8 cellular contexts compared by ENCODE assay signal in genomic region chr12:126874427-126875026, GRCh38.
A peak's percentile ranks its signal among the peaks of the same experiment; 100 is the strongest.
DNase-seq lines count a peak whose midpoint lies in the region; ATAC-seq and TF ChIP-seq lines count a peak whose summit lies in the region.

No MANE protein-coding gene starts in this region.

- TF ChIP-seq CTCF in LNCaP clone FGC (IDR thresholded peaks at IDR 0.05; ENCODE audit: control insufficient read depth, extremely low read depth, insufficient read depth) (peak; percentile 97), adrenal gland (IDR thresholded peaks at IDR 0.05) (peak; percentile 52 to 83 (median 73))

- ATAC-seq in GM21526 (IDR thresholded peaks at IDR 0.05; ENCODE audit: low FRiP score, unreplicated experiment), result peak; percentile 82

- no peaks in the 10 kb centered on the region for H3K36me3 ChIP-seq in adrenal gland (replicated peaks in 1 of 2)

- no peak for TF ChIP-seq POLR2A in adrenal gland (IDR thresholded peaks at IDR 0.05)

- intact Hi-C loops in adrenal gland (cut with DNase I), result loop anchor here in 1 of 2 donors (5.0 kb wide), 1 partner anchor 1692 kb away; no protein-coding TSS in a partner anchor

- no peaks in the 10 kb centered on the region for H3K9me3 ChIP-seq in adrenal gland (replicated peaks in 1 of 3)

- no peak overlapping the region for H3K27ac ChIP-seq in adrenal gland

- H3K27me3 ChIP-seq in adrenal gland, result no peaks in the 10 kb centered on the region

- H3K4me1 ChIP-seq in adrenal gland (replicated peaks in 1 of 2), result no peaks in the 10 kb centered on the region

- 29 to 37% (median 32%) methylated on average over 7 to 8 of the region's 8 CpGs for WGBS in adrenal gland, 4 donors

- no peak overlapping the region for H3K4me3 ChIP-seq in LNCaP clone FGC (ENCODE audit: low read depth, low read length)
- no peak overlapping the region for H3K4me3 ChIP-seq in adrenal gland

- DNase-seq in DMS153 treated with DMSO at 0.1 percent for 48 hours (lab: John Stamatoyannopoulos, UW; ENCODE audit: unreplicated experiment), result peak; percentile 33
- no peak for DNase-seq in LNCaP clone FGC (ENCODE audit: low read depth)
- DNase-seq in T-helper 1 cell, result peak; percentile 40 to 56 (median 43)
- DNase-seq in adrenal gland, result peak; percentile 39 to 72 (median 55)
- peak in 46 of 51 donors; percentile 0 to 81 (median 39) for DNase-seq in hypothalamus (lab: John Stamatoyannopoulos, UW)
- peak; percentile 61 for DNase-seq in stimulated activated CD4-positive, alpha-beta T cell treated with anti-CD3 and anti-CD28 coated beads, Interleukin-12 subunit alpha, Interleukin-12 subunit beta, amount 100 ng/mL, for 4 hours
- no peak for DNase-seq in NCI-H1048 (lab: John Stamatoyannopoulos, UW)

Comparison
In these comparisons a context has a peak if more than half of its experiments do, and no peak if none do; other contexts are left out.
1. DNase-seq: peak in DMS153 treated with DMSO at 0.1 percent for 48 hours (single experiment), T-helper 1 cell (5 of 5), adrenal gland (7 of 7), hypothalamus (46 of 51) and stimulated activated CD4-positive, alpha-beta T cell treated with anti-CD3 and anti-CD28 coated beads, Interleukin-12 subunit alpha, Interleukin-12 subunit beta, amount 100 ng/mL, for 4 hours (single experiment); none in LNCaP clone FGC (single experiment) and NCI-H1048 (single experiment).